Comparison of ENCODE assay signal across 29 cellular contexts in genomic region chr17:81715107-81715871, GRCh38. TPM values are rescaled to one million over a fixed set of nuclear protein-coding genes. Genes with fewer than 3 reads are reported as not detected.
DNase-seq lines count a peak whose midpoint lies in the region; ATAC-seq, FAIRE-seq and TF ChIP-seq lines count a peak whose summit lies in the region.
"Had no signal": no experiment of that assay in that cellular context is flagged by ENCODE, and none has a peak within 500 bp of the region (broad histone marks: within the 10 kb centered on the region; RNA-seq: fewer than 3 reads in every experiment).

No MANE protein-coding gene starts in this region.

- no peak overlapping the region for H3K4me3 ChIP-seq in HCT116 (replicated peaks in 1 of 2; ENCODE audit: low read depth in 1 of 2, low read length in 2 of 2)
- no peak overlapping the region for H3K4me3 ChIP-seq in kidney (ENCODE audit: low read length in 2 of 2)
- no peak overlapping the region for H3K4me3 ChIP-seq in parathyroid adenoma (ENCODE audit: low read depth, low read length)
- no peak overlapping the region for H3K4me3 ChIP-seq in foreskin fibroblast (ENCODE audit: low read depth in 1 of 2, low read length in 2 of 2)
- H3K4me3 ChIP-seq: BLaER1, GM23338, HAP-1, Peyer's patch had no signal

- no peak for FAIRE-seq in kidney (lab: Jason Lieb, UNC)
- FAIRE-seq: A204.1, D721Med, G401.6 had no signal

- no peak for TF ChIP-seq POLR2A in HCT116 (IDR thresholded peaks at IDR 0.05; ENCODE audit: borderline replicate concordance, extremely low read depth, insufficient read depth, insufficient read length)

- H3K36me3 ChIP-seq in HCT116 (ENCODE audit: control insufficient read depth in 1 of 2, insufficient read depth in 2 of 2, low read length in 2 of 2) (peaks cover 3 to 5% of the 10 kb centered on the region in 2 experiments; a peak in 3 of 4 replicates), kidney (ENCODE audit: control insufficient read depth in 1 of 2, insufficient read depth in 2 of 2, low read length in 2 of 2) (no peaks in the 10 kb centered on the region), parathyroid adenoma (ENCODE audit: control insufficient read depth, insufficient read depth, low read length) (no peaks in the 10 kb centered on the region)

- no peaks in the 10 kb centered on the region for H4K20me1 ChIP-seq in HCT116 (ENCODE audit: insufficient read depth)

- RAD21 ChIA-PET in HCT116 (lab: Charles Lee; ENCODE audit: low non-redundant PET in 1 of 2, low total read pairs in 2 of 2, uncharacterized antibody in 2 of 2, unreplicated experiment in 2 of 2), result no interaction called here

- DNase-seq in HCT116 (ENCODE audit: low read depth, low spot score), result no peak
- DNase-seq in kidney, result peak; percentile 77
- DNase-seq in foreskin fibroblast, result no peak
- no peak for DNase-seq in T-helper 2 cell treated with Interferon-gamma antibody and Interleukin-4, amounts not matched to agents 5 μg/mL and 100 μg/mL, for 36 hours (ENCODE audit: low spot score)
- no peak for DNase-seq in NCI-H2196 treated with DMSO at 0.1 percent for 48 hours (lab: John Stamatoyannopoulos, UW; ENCODE audit: unreplicated experiment)
- DNase-seq: DMS53, Kasumi-1, MV-4-11, NCI-H1105, NCI-H146, NCI-H1930, NCI-H2107, NCI-H446, NCI-H526 treated with DMSO at 0.1 percent for 48 hours, OCI-M1, Peyer's patch, SK-N-SH, SW 1271 had no signal

- H3K27me3 Mint-ChIP-seq in activated T-helper 17 cell treated with anti-CD3 and anti-CD28 coated beads, Interleukin-2, amount 50 U/mL, for 72 hours, result no peaks in the 10 kb centered on the region
- H3K27me3 Mint-ChIP-seq in T-helper 2 cell treated with Interferon-gamma antibody and Interleukin-4, amounts not matched to agents 5 μg/mL and 100 μg/mL, for 36 hours (ENCODE audit: low read depth), result no peaks in the 10 kb centered on the region
- H3K27me3 Mint-ChIP-seq: CD4-positive, alpha-beta T cell had no signal

- no TSS peak for BruUV-seq in HCT116 (replicated peaks; lab: Mats Ljungman, UMichigan)

- H3K36me3 Mint-ChIP-seq in activated T-helper 17 cell treated with anti-CD3 and anti-CD28 coated beads, Interleukin-2, amount 50 U/mL, for 72 hours (ENCODE audit: low read depth), result no peaks in the 10 kb centered on the region
- no peaks in the 10 kb centered on the region for H3K36me3 Mint-ChIP-seq in T-helper 2 cell treated with Interferon-gamma antibody and Interleukin-4, amounts not matched to agents 5 μg/mL and 100 μg/mL, for 36 hours (ENCODE audit: low read depth)

- no peaks in the 10 kb centered on the region for H3K9me3 Mint-ChIP-seq in activated T-helper 17 cell treated with anti-CD3 and anti-CD28 coated beads, Interleukin-2, amount 50 U/mL, for 72 hours
- H3K9me3 Mint-ChIP-seq in T-helper 2 cell treated with Interferon-gamma antibody and Interleukin-4, amounts not matched to agents 5 μg/mL and 100 μg/mL, for 36 hours, result no peaks in the 10 kb centered on the region
- H3K9me3 Mint-ChIP-seq: CD4-positive, alpha-beta T cell; GM23338 had no signal

- H3K9ac ChIP-seq in HCT116 (ENCODE audit: low read length) (no peak overlapping the region), kidney (ENCODE audit: low read length in 2 of 2) (no peak overlapping the region), parathyroid adenoma (no peak overlapping the region)
- H3K9ac ChIP-seq: SK-N-SH had no signal

- no peak overlapping the region for H3K27ac Mint-ChIP-seq in activated T-helper 17 cell treated with anti-CD3 and anti-CD28 coated beads, Interleukin-2, amount 50 U/mL, for 72 hours
- H3K27ac Mint-ChIP-seq in T-helper 2 cell treated with Interferon-gamma antibody and Interleukin-4, amounts not matched to agents 5 μg/mL and 100 μg/mL, for 36 hours, result no peak overlapping the region
- H3K27ac Mint-ChIP-seq: CD4-positive, alpha-beta T cell; GM23338 had no signal

- CTCF ChIA-PET in HCT116 (lab: Charles Lee), result no interaction called here

- POLR2A ChIA-PET in HCT116 (lab: Charles Lee), result interaction anchor here (0.6 kb wide), 1 partner anchor 141 kb away, joined by 3 read pairs; no protein-coding TSS in a partner anchor

- H3K4me1 ChIP-seq in HCT116 (ENCODE audit: control insufficient read depth in 1 of 2, insufficient read depth in 2 of 2, low read length in 2 of 2) (peaks cover 26 to 35% of the 10 kb centered on the region in 2 experiments), kidney (ENCODE audit: control insufficient read depth in 1 of 2, insufficient read depth in 1 of 2, low read depth in 1 of 2, low read length in 2 of 2) (peaks cover 7 to 32% of the 10 kb centered on the region in 2 donors), parathyroid adenoma (peaks cover 28% of the 10 kb centered on the region)

- intact Hi-C loops in HCT116 (cut with micrococcal nuclease), result no loop called here
- intact Hi-C loops in kidney (cut with DNase I), result no loop called here

- H2AFZ ChIP-seq in HCT116 (ENCODE audit: low read depth, low read length, poor library complexity, severe bottlenecking) (no peak overlapping the region), parathyroid adenoma (no peak overlapping the region)
- H2AFZ ChIP-seq: GM23338 had no signal

- TF ChIP-seq CTCF in HCT116 (IDR thresholded peaks at IDR 0.05 in 2 of 3, conservative IDR thresholded peaks at IDR 0.05 in 1 of 3; ENCODE audit: borderline replicate concordance in 1 of 3, insufficient read depth in 1 of 3, low read depth in 2 of 3, low read length in 2 of 3), result no peak
- TF ChIP-seq CTCF in VCaP (conservative IDR thresholded peaks at IDR 0.05), result no peak
- no peak for TF ChIP-seq CTCF in kidney (IDR thresholded peaks at IDR 0.05; ENCODE audit: borderline replicate concordance, extremely low read depth, insufficient read depth)
- TF ChIP-seq CTCF in parathyroid adenoma (IDR thresholded peaks at IDR 0.05), result no peak
- no peak for TF ChIP-seq CTCF in foreskin fibroblast (IDR thresholded peaks at IDR 0.05; ENCODE audit: low read depth, low read length)

- no peaks in the 10 kb centered on the region for H3K9me2 ChIP-seq in HCT116 (ENCODE audit: insufficient read depth)
- H3K9me2 ChIP-seq: SK-N-SH had no signal

- no peak for TF ChIP-seq RAD21 in HCT116 (IDR thresholded peaks at IDR 0.05; ENCODE audit: low read depth)

- H3K27ac ChIP-seq in HCT116 (ENCODE audit: low read depth, low read length) (peak overlapping the region; percentile 2; the same call in 1 of the 2 replicates), VCaP (peak overlapping the region; percentile 94), kidney (ENCODE audit: low read depth in 2 of 2, low read length in 2 of 2) (no peak overlapping the region), parathyroid adenoma (peak overlapping the region; percentile 96)
- H3K27ac ChIP-seq: HL-60, Peyer's patch had no signal

- no peak for ATAC-seq in HCT116
- no peak for ATAC-seq in activated T-helper 17 cell treated with anti-CD3 and anti-CD28 coated beads, Interleukin-2, amount 50 U/mL, for 72 hours (replicated peaks)
- ATAC-seq: GM23338 had no signal

- no peaks in the 10 kb centered on the region for H3K4me1 Mint-ChIP-seq in activated T-helper 17 cell treated with anti-CD3 and anti-CD28 coated beads, Interleukin-2, amount 50 U/mL, for 72 hours
- H3K4me1 Mint-ChIP-seq in T-helper 2 cell treated with Interferon-gamma antibody and Interleukin-4, amounts not matched to agents 5 μg/mL and 100 μg/mL, for 36 hours (ENCODE audit: low read depth), result peaks cover 14% of the 10 kb centered on the region

- peaks cover 34% of the 10 kb centered on the region for H3K79me2 ChIP-seq in HCT116 (ENCODE audit: insufficient read depth, low read length)
- peaks cover 14% of the 10 kb centered on the region for H3K79me2 ChIP-seq in parathyroid adenoma

- no peak overlapping the region for H3K4me2 ChIP-seq in HCT116 (ENCODE audit: low read length)
- H3K4me2 ChIP-seq in parathyroid adenoma (ENCODE audit: low read length), result no peak overlapping the region
- H3K4me2 ChIP-seq: GM23338 had no signal

- no peak overlapping the region for H3K4me3 Mint-ChIP-seq in activated T-helper 17 cell treated with anti-CD3 and anti-CD28 coated beads, Interleukin-2, amount 50 U/mL, for 72 hours
- H3K4me3 Mint-ChIP-seq in T-helper 2 cell treated with Interferon-gamma antibody and Interleukin-4, amounts not matched to agents 5 μg/mL and 100 μg/mL, for 36 hours, result no peak overlapping the region
- H3K4me3 Mint-ChIP-seq: CD4-positive, alpha-beta T cell; GM23338 had no signal

- H3K27me3 ChIP-seq in HCT116 (ENCODE audit: insufficient read depth, low read length), result no peaks in the 10 kb centered on the region
- no peaks in the 10 kb centered on the region for H3K27me3 ChIP-seq in parathyroid adenoma (ENCODE audit: control insufficient read depth, insufficient read depth, low read length)
- H3K27me3 ChIP-seq: BLaER1, Peyer's patch had no signal

- H3K9me3 ChIP-seq in HCT116 (ENCODE audit: control insufficient read depth in 1 of 2, insufficient read depth in 1 of 2, low read depth in 1 of 2, low read length in 2 of 2) (no peaks in the 10 kb centered on the region), kidney (ENCODE audit: control insufficient read depth in 1 of 2, low read length in 2 of 2) (no peaks in the 10 kb centered on the region), parathyroid adenoma (ENCODE audit: control insufficient read depth, low read length) (no peaks in the 10 kb centered on the region)
- H3K9me3 ChIP-seq: BLaER1, HAP-1, Peyer's patch, SK-N-SH had no signal

RNA-seq across cellular contexts. Expression of gene SLC25A10, which starts 3.2 kb away (rescaled TPM):
- 70.8 TPM for total RNA-seq in HCT116 (2021; ENCODE audit: unreplicated experiment)
- 52.7 and 57.5 TPM in 2 replicates for polyA plus RNA-seq in HCT116 (2012)
- total RNA-seq in kidney, result 19.9 TPM
- 94.5 TPM for polyA plus RNA-seq in kidney (ENCODE audit: insufficient read depth, low read depth, low replicate concordance)
- total RNA-seq in activated T-helper 17 cell treated with anti-CD3 and anti-CD28 coated beads, Interleukin-2, amount 50 U/mL, for 72 hours, result 10 to 100 TPM; 15.4 to 38.9 TPM

RNA-seq across cellular contexts. Expression of gene MRPL12, which starts 12.1 kb away (rescaled TPM):
- 260 TPM for total RNA-seq in HCT116 (2021; ENCODE audit: unreplicated experiment)
- 178 and 227 TPM in 2 replicates for polyA plus RNA-seq in HCT116 (2012)
- 52.4 TPM for total RNA-seq in kidney
- polyA plus RNA-seq in kidney (ENCODE audit: insufficient read depth, low read depth, low replicate concordance), result 251 TPM
- 100 to 1,000 TPM in 1 of 2 donors, 10 to 100 TPM in 1; 50.7 to 108 TPM for total RNA-seq in activated T-helper 17 cell treated with anti-CD3 and anti-CD28 coated beads, Interleukin-2, amount 50 U/mL, for 72 hours

RNA-seq across cellular contexts. Expression of gene HGS, which starts 31.5 kb away (rescaled TPM):
- total RNA-seq in HCT116 (2021; ENCODE audit: unreplicated experiment) (231 TPM), kidney (95.3 TPM)
- 235 and 241 TPM in 2 replicates for polyA plus RNA-seq in HCT116 (2012)
- polyA plus RNA-seq in kidney (ENCODE audit: insufficient read depth, low read depth, low replicate concordance), result 85.5 TPM
- total RNA-seq in activated T-helper 17 cell treated with anti-CD3 and anti-CD28 coated beads, Interleukin-2, amount 50 U/mL, for 72 hours, result 100 to 1,000 TPM; 118 to 130 TPM

RNA-seq across cellular contexts. Expression of gene ARL16, which starts 31.7 kb away (rescaled TPM):
- total RNA-seq in HCT116 (2021; ENCODE audit: unreplicated experiment), result 47.5 TPM
- 39.0 and 43.1 TPM in 2 replicates for polyA plus RNA-seq in HCT116 (2012)
- total RNA-seq in kidney, result 34.7 TPM
- 76.1 TPM for polyA plus RNA-seq in kidney (ENCODE audit: insufficient read depth, low read depth, low replicate concordance)
- 10 to 100 TPM; 12.6 to 20.9 TPM for total RNA-seq in activated T-helper 17 cell treated with anti-CD3 and anti-CD28 coated beads, Interleukin-2, amount 50 U/mL, for 72 hours

RNA-seq across cellular contexts. Expression of gene CCDC137, which starts 48.8 kb away (rescaled TPM):
- 77.5 TPM for total RNA-seq in HCT116 (2021; ENCODE audit: unreplicated experiment)
- 39.7 and 42.4 TPM in 2 replicates for polyA plus RNA-seq in HCT116 (2012)
- total RNA-seq in kidney, result 18.8 TPM
- polyA plus RNA-seq in kidney (ENCODE audit: insufficient read depth, low read depth, low replicate concordance), result 14.7 TPM
- total RNA-seq in activated T-helper 17 cell treated with anti-CD3 and anti-CD28 coated beads, Interleukin-2, amount 50 U/mL, for 72 hours, result 10 to 100 TPM; 29.6 to 48.6 TPM

Comparison
In these comparisons a context has a peak if more than half of its experiments do, and no peak if none do; other contexts are left out.
1. H3K27ac ChIP-seq: peak in HCT116 (single experiment), VCaP (single experiment) and parathyroid adenoma (single experiment); none in kidney (0 of 2).